Comparison of ENCODE assay signal across 21 cellular contexts in genomic region chr12:45938566-45938965, GRCh38.
"Had no signal": no experiment of that assay in that cellular context is flagged by ENCODE, and none has a peak within 500 bp of the region (broad histone marks: within the 10 kb centered on the region; RNA-seq: fewer than 3 reads in every experiment).

No MANE protein-coding gene starts in this region.

- H3K4me1 ChIP-seq: foreskin keratinocyte, right lobe of liver, suprapubic skin, transverse colon, vagina had no signal

- ATAC-seq: activated T-cell treated with anti-CD3 and anti-CD28 coated beads, Interleukin-2, amount 50 U/mL, for 72 hours; foreskin keratinocyte; left colon; lower lobe of right lung; natural killer cell; psoas muscle; right lobe of liver; stimulated activated naive CD8-positive, alpha-beta T cell treated with anti-CD3 and anti-CD28 coated beads, Interleukin-15, amount 100 ng/mL, for 72 hours had no signal

- H3K4me2 ChIP-seq: smooth muscle cell had no signal

- H3K27ac ChIP-seq: foreskin keratinocyte, lower lobe of right lung, ovary, psoas muscle, right lobe of liver, suprapubic skin, transverse colon, vagina, VCaP had no signal

- H3K9me3 ChIP-seq: lower lobe of right lung, ovary, psoas muscle, right lobe of liver, suprapubic skin, transverse colon, vagina had no signal

- H3K36me3 ChIP-seq: ovary had no signal

- H3K4me3 ChIP-seq: lower lobe of right lung, ovary, psoas muscle, right lobe of liver, smooth muscle cell, suprapubic skin, transverse colon, vagina had no signal

- DNase-seq: activated CD4-positive, alpha-beta T cell treated with anti-CD3 and anti-CD28 coated beads for 1 hour; activated CD8-positive, alpha-beta memory T cell treated with anti-CD3 and anti-CD28 coated beads for 24 hours; activated effector memory CD4-positive, alpha-beta T cell treated with anti-CD3 and anti-CD28 coated beads, Interleukin-2, amount 50 U/mL, for 16 hours; activated T-cell treated with anti-CD3 and anti-CD28 coated beads, Interleukin-2, amount 50 U/mL, for 72 hours; effector CD8-positive, alpha-beta T cell; foreskin keratinocyte; glutamatergic neuron; hippocampal formation; left colon; lower lobe of right lung; natural killer cell; ovary; psoas muscle; right lobe of liver; stimulated activated CD4-positive, alpha-beta T cell treated with anti-CD3 and anti-CD28 coated beads, Interleukin-4, amount 100 ng/mL, for 1 hour; stimulated activated naive CD8-positive, alpha-beta T cell treated with anti-CD3 and anti-CD28 coated beads, Interleukin-15, amount 100 ng/mL, for 72 hours; transverse colon had no signal

- H3K27me3 ChIP-seq: foreskin keratinocyte, ovary, right lobe of liver, suprapubic skin, transverse colon, vagina had no signal
